Comparison of ENCODE assay signal across 20 cellular contexts in the genomic region with DNA sequence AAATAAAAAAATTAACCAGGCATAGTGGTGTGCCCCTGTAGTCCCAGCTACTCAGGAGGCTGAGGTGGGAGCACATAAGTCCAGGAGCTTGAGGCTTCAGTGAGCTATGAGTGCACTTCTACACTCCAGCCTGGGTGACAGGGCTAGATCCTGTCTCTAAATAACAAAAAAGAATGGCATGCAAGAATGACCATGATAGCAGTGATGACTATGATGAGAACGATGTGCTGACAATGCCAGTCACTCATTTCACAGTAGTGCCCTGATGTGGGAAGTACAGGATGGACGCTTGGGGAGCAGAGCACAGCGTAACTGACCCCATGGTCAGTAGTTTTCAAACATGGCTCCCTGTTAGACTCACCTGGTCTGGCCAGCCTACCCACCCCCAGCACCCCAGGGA.
"Had no signal": no experiment of that assay in that cellular context is flagged by ENCODE, and none has a peak within 500 bp of the region (broad histone marks: within the 10 kb centered on the region; RNA-seq: fewer than 3 reads in every experiment).

No MANE protein-coding gene starts in this region.

- H3K9me3 ChIP-seq: heart right ventricle, suprapubic skin, upper lobe of left lung had no signal

- H3K27ac ChIP-seq: SK-N-MC, suprapubic skin, VCaP had no signal

- H3K36me3 Mint-ChIP-seq: brain; natural killer cell treated with Interleukin-12 subunit alpha and Interleukin-12 subunit beta and Interleukin-15 and Interleukin-18, amount 100 ng/mL, for 72 hours had no signal

- ATAC-seq: activated CD8-positive, alpha-beta T cell treated with anti-CD3 and anti-CD28 coated beads, Interleukin-2, amount 10 ng/mL, durations not matched to agents 7 days and 5 days; activated naive CD8-positive, alpha-beta T cell treated with anti-CD3 and anti-CD28 coated beads, Interleukin-2, amount 50 U/mL, for 24 hours; natural killer cell treated with Interleukin-12 subunit alpha and Interleukin-12 subunit beta and Interleukin-15 and Interleukin-18, amount 100 ng/mL, for 72 hours; stimulated activated naive CD8-positive, alpha-beta T cell treated with anti-CD3 and anti-CD28 coated beads, Interleukin-15, Interleukin-2, amounts not matched to agents 100 U/mL and 50 U/mL, for 24 hours; T-helper 17 cell had no signal

- DNase-seq: activated CD4-positive, alpha-beta T cell treated with anti-CD3 and anti-CD28 coated beads, Interleukin-2, amount 50 U/mL, for 1 hour; activated CD4-positive, CD25-positive, alpha-beta regulatory T cell treated with anti-CD3 and anti-CD28 coated beads, Interleukin-2, amount 50 U/mL, for 72 hours; activated CD8-positive, alpha-beta T cell treated with anti-CD3 and anti-CD28 coated beads, Interleukin-2, amount 10 ng/mL, durations not matched to agents 7 days and 5 days; activated gamma-delta T cell; activated naive CD4-positive, alpha-beta T cell treated with anti-CD3 and anti-CD28 coated beads, Interleukin-2, amount 50 U/mL, for 16 hours; activated naive CD8-positive, alpha-beta T cell treated with anti-CD3 and anti-CD28 coated beads, Interleukin-2, amount 50 U/mL, for 24 hours; central memory CD4-positive, alpha-beta T cell; stimulated activated CD4-positive, alpha-beta T cell treated with anti-CD3 and anti-CD28 coated beads, Interleukin-4, amount 100 ng/mL, for 24 hours; stimulated activated naive CD8-positive, alpha-beta T cell treated with anti-CD3 and anti-CD28 coated beads, Interleukin-15, Interleukin-2, amounts not matched to agents 100 U/mL and 50 U/mL, for 24 hours; SW 1271; T-helper 17 cell; upper lobe of left lung had no signal

- H3K36me3 ChIP-seq: heart right ventricle, suprapubic skin, upper lobe of left lung had no signal

- H3K27me3 ChIP-seq: heart right ventricle, suprapubic skin, upper lobe of left lung had no signal

- H3K4me3 ChIP-seq: heart right ventricle, SK-N-MC, suprapubic skin, upper lobe of left lung had no signal

- H3K4me1 Mint-ChIP-seq: T-helper 17 cell had no signal

- H3K27ac Mint-ChIP-seq: activated CD8-positive, alpha-beta T cell treated with anti-CD3 and anti-CD28 coated beads, Interleukin-2, amount 10 ng/mL, durations not matched to agents 7 days and 5 days; activated naive CD8-positive, alpha-beta T cell treated with anti-CD3 and anti-CD28 coated beads, Interleukin-2, amount 50 U/mL, for 24 hours; activated T-helper 1 cell treated with anti-CD3 and anti-CD28 coated beads, Interleukin-12 subunit alpha, Interleukin-12 subunit beta, Interleukin-2, Interleukin-4 antibody, amounts not matched to agents 30 ng/mL and 10 ng/mL and 1 ng/mL, durations not matched to agents 14 hours and 24 hours and 36 hours; natural killer cell treated with Interleukin-12 subunit alpha and Interleukin-12 subunit beta and Interleukin-15 and Interleukin-18, amount 100 ng/mL, for 72 hours; progenitor cell of endocrine pancreas; T-helper 17 cell had no signal

- H3K4me3 Mint-ChIP-seq: activated CD8-positive, alpha-beta T cell treated with anti-CD3 and anti-CD28 coated beads, Interleukin-2, amount 10 ng/mL, durations not matched to agents 7 days and 5 days; activated naive CD8-positive, alpha-beta T cell treated with anti-CD3 and anti-CD28 coated beads, Interleukin-2, amount 50 U/mL, for 24 hours; activated T-helper 1 cell treated with anti-CD3 and anti-CD28 coated beads, Interleukin-12 subunit alpha, Interleukin-12 subunit beta, Interleukin-2, Interleukin-4 antibody, amounts not matched to agents 30 ng/mL and 10 ng/mL and 1 ng/mL, durations not matched to agents 14 hours and 24 hours and 36 hours; brain; natural killer cell treated with Interleukin-12 subunit alpha and Interleukin-12 subunit beta and Interleukin-15 and Interleukin-18, amount 100 ng/mL, for 72 hours; T-helper 17 cell had no signal

- H3K9me3 Mint-ChIP-seq: activated naive CD8-positive, alpha-beta T cell treated with anti-CD3 and anti-CD28 coated beads, Interleukin-2, amount 50 U/mL, for 24 hours; activated T-helper 1 cell treated with anti-CD3 and anti-CD28 coated beads, Interleukin-12 subunit alpha, Interleukin-12 subunit beta, Interleukin-2, Interleukin-4 antibody, amounts not matched to agents 30 ng/mL and 10 ng/mL and 1 ng/mL, durations not matched to agents 14 hours and 24 hours and 36 hours; natural killer cell treated with Interleukin-12 subunit alpha and Interleukin-12 subunit beta and Interleukin-15 and Interleukin-18, amount 100 ng/mL, for 72 hours had no signal

- H3K27me3 Mint-ChIP-seq: activated naive CD8-positive, alpha-beta T cell treated with anti-CD3 and anti-CD28 coated beads, Interleukin-2, amount 50 U/mL, for 24 hours; brain had no signal
